ENCODE assay signal across 37 cellular contexts in the genomic region with DNA sequence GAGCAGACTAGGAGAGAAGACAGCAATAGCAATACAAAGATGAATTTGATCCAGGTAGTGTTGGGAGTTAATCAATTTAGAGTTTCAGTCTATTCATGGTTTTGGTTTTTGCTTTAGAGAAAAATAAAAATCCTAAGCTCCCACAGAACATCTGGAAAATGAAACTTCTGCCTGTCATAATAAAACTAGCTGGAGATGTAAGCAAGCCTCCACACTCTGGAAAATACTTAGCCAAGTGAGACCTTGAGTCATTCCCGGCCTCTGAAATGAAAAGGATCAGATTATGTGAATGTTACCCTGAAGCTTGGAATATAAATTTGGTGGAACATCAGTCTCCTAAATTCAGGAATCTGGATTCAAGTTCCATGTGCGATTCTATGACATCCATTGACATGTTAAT.
"Had no signal": no experiment of that assay in that cellular context is flagged by ENCODE, and none has a peak within 500 bp of the region (broad histone marks: within the 10 kb centered on the region; RNA-seq: fewer than 3 reads in every experiment).

No MANE protein-coding gene starts in this region.

- H3K27ac Mint-ChIP-seq: activated B cell treated with CpG ODN at 0.5 μM for 24 hours; activated CD4-positive, alpha-beta memory T cell treated with anti-CD3 and anti-CD28 coated beads for 36 hours; activated CD4-positive, alpha-beta T cell treated with anti-CD3 and anti-CD28 coated beads, Interleukin-2, amount 10 ng/mL, durations not matched to agents 24 days and 14 days; activated CD8-positive, alpha-beta T cell treated with anti-CD3 and anti-CD28 coated beads for 36 hours; activated naive CD4-positive, alpha-beta T cell treated with anti-CD3 and anti-CD28 coated beads for 36 hours; activated naive CD4-positive, alpha-beta T cell treated with anti-CD3 and anti-CD28 coated beads, Interleukin-2, amount 50 U/mL, for 72 hours; activated naive CD8-positive, alpha-beta T cell treated with anti-CD3 and anti-CD28 coated beads for 36 hours; activated T-cell treated with anti-CD3 and anti-CD28 coated beads, Interleukin-2, amount 50 U/mL, for 72 hours; activated T-helper 1 cell treated with anti-CD3 and anti-CD28 coated beads, Interleukin-12 subunit alpha, Interleukin-12 subunit beta, Interleukin-2, Interleukin-4 antibody, amounts not matched to agents 30 ng/mL and 10 ng/mL and 1 ng/mL, durations not matched to agents 14 hours and 24 hours and 36 hours; activated T-helper 17 cell treated with anti-CD3 and anti-CD28 coated beads, Interleukin-2, amount 50 U/mL, for 72 hours; T-helper 1 cell treated with Interleukin-12 subunit alpha and Interleukin-12 subunit beta and Interleukin-4 antibody, amounts not matched to agents 30 μg/mL and 1 μg/mL, for 36 hours; T-helper 2 cell treated with Interferon-gamma antibody and Interleukin-4, amounts not matched to agents 5 μg/mL and 100 μg/mL, for 36 hours had no signal

- DNase-seq: activated B cell treated with CpG ODN at 0.5 μM for 24 hours; activated CD4-positive, alpha-beta memory T cell treated with anti-CD3 and anti-CD28 coated beads for 36 hours; activated CD4-positive, alpha-beta T cell treated with anti-CD3 and anti-CD28 coated beads for 4 hours; activated CD4-positive, alpha-beta T cell treated with anti-CD3 and anti-CD28 coated beads, Interleukin-2, amount 10 ng/mL, durations not matched to agents 24 days and 14 days; activated CD4-positive, alpha-beta T cell treated with anti-CD3 and anti-CD28 coated beads, Interleukin-2, amount 50 U/mL, for 1 hour; activated CD4-positive, alpha-beta T cell treated with anti-CD3 and anti-CD28 coated beads, Interleukin-2, amount 50 U/mL, for 4 hours; activated CD4-positive, CD25-positive, alpha-beta regulatory T cell treated with anti-CD3 and anti-CD28 coated beads, Interleukin-2, amount 50 U/mL, for 72 hours; activated CD8-positive, alpha-beta memory T cell treated with anti-CD3 and anti-CD28 coated beads, Interleukin-2, amount 50 U/mL, for 4 hours; activated CD8-positive, alpha-beta T cell treated with anti-CD3 and anti-CD28 coated beads for 36 hours; activated effector memory CD4-positive, alpha-beta T cell treated with anti-CD3 and anti-CD28 coated beads, Interleukin-2, amount 50 U/mL, for 16 hours; activated gamma-delta T cell treated with Interleukin-2 at 50 U/mL for 16 hours; activated naive CD4-positive, alpha-beta T cell; activated naive CD4-positive, alpha-beta T cell treated with anti-CD3 and anti-CD28 coated beads for 36 hours; activated naive CD4-positive, alpha-beta T cell treated with anti-CD3 and anti-CD28 coated beads, Interleukin-2, amount 50 U/mL, for 16 hours; activated naive CD8-positive, alpha-beta T cell treated with anti-CD3 and anti-CD28 coated beads for 36 hours; activated T-cell treated with anti-CD3 and anti-CD28 coated beads for 4 hours; activated T-cell treated with anti-CD3 and anti-CD28 coated beads, Interleukin-2, amount 50 U/mL, for 1 hour; activated T-cell treated with anti-CD3 and anti-CD28 coated beads, Interleukin-2, amount 50 U/mL, for 4 hours; activated T-cell treated with anti-CD3 and anti-CD28 coated beads, Interleukin-2, amount 50 U/mL, for 72 hours; adrenal gland; amniotic stem cell; aorta; body of pancreas; brain microvascular endothelial cell; central memory CD4-positive, alpha-beta T cell; T-helper 1 cell; T-helper 2 cell; T-helper 9 cell had no signal

- H3K27me3 Mint-ChIP-seq: activated CD4-positive, alpha-beta memory T cell treated with anti-CD3 and anti-CD28 coated beads for 36 hours; activated CD4-positive, alpha-beta T cell treated with anti-CD3 and anti-CD28 coated beads, Interleukin-2, amount 10 ng/mL, durations not matched to agents 24 days and 14 days; activated CD8-positive, alpha-beta T cell treated with anti-CD3 and anti-CD28 coated beads for 36 hours; activated naive CD8-positive, alpha-beta T cell treated with anti-CD3 and anti-CD28 coated beads for 36 hours; activated T-helper 17 cell treated with anti-CD3 and anti-CD28 coated beads, Interleukin-2, amount 50 U/mL, for 72 hours had no signal

- H3K27ac ChIP-seq: adrenal gland, body of pancreas, brain microvascular endothelial cell, breast epithelium, VCaP had no signal

- H3K9me3 ChIP-seq: adrenal gland, body of pancreas, breast epithelium had no signal

- FAIRE-seq: astrocyte, TTC549 had no signal

- H3K36me3 Mint-ChIP-seq: activated CD4-positive, alpha-beta memory T cell treated with anti-CD3 and anti-CD28 coated beads for 36 hours; activated naive CD4-positive, alpha-beta T cell treated with anti-CD3 and anti-CD28 coated beads, Interleukin-2, amount 50 U/mL, for 72 hours; activated naive CD8-positive, alpha-beta T cell treated with anti-CD3 and anti-CD28 coated beads for 36 hours had no signal

- H3K27me3 ChIP-seq: adrenal gland, body of pancreas, brain microvascular endothelial cell, breast epithelium had no signal

- H3K4me1 Mint-ChIP-seq: activated B cell treated with CpG ODN at 0.5 μM for 24 hours; activated CD4-positive, alpha-beta T cell treated with anti-CD3 and anti-CD28 coated beads, Interleukin-2, amount 10 ng/mL, durations not matched to agents 24 days and 14 days; activated naive CD8-positive, alpha-beta T cell treated with anti-CD3 and anti-CD28 coated beads for 36 hours; activated T-helper 17 cell treated with anti-CD3 and anti-CD28 coated beads, Interleukin-2, amount 50 U/mL, for 72 hours had no signal

- H3K9me3 Mint-ChIP-seq: activated CD4-positive, alpha-beta memory T cell treated with anti-CD3 and anti-CD28 coated beads for 36 hours; activated CD4-positive, alpha-beta T cell treated with anti-CD3 and anti-CD28 coated beads, Interleukin-2, amount 10 ng/mL, durations not matched to agents 24 days and 14 days; activated naive CD4-positive, alpha-beta T cell treated with anti-CD3 and anti-CD28 coated beads for 36 hours; activated naive CD8-positive, alpha-beta T cell treated with anti-CD3 and anti-CD28 coated beads for 36 hours; activated T-helper 1 cell treated with anti-CD3 and anti-CD28 coated beads, Interleukin-12 subunit alpha, Interleukin-12 subunit beta, Interleukin-2, Interleukin-4 antibody, amounts not matched to agents 30 ng/mL and 10 ng/mL and 1 ng/mL, durations not matched to agents 14 hours and 24 hours and 36 hours; activated T-helper 17 cell treated with anti-CD3 and anti-CD28 coated beads, Interleukin-2, amount 50 U/mL, for 72 hours; T-helper 1 cell treated with Interleukin-12 subunit alpha and Interleukin-12 subunit beta and Interleukin-4 antibody, amounts not matched to agents 30 μg/mL and 1 μg/mL, for 36 hours; T-helper 2 cell treated with Interferon-gamma antibody and Interleukin-4, amounts not matched to agents 5 μg/mL and 100 μg/mL, for 36 hours had no signal

- H3K36me3 ChIP-seq: adrenal gland, brain microvascular endothelial cell, breast epithelium had no signal

- H3K4me3 ChIP-seq: adrenal gland, body of pancreas, breast epithelium had no signal

- H3K4me3 Mint-ChIP-seq: activated B cell treated with CpG ODN at 0.5 μM for 24 hours; activated CD4-positive, alpha-beta memory T cell treated with anti-CD3 and anti-CD28 coated beads for 36 hours; activated CD4-positive, alpha-beta T cell treated with anti-CD3 and anti-CD28 coated beads, Interleukin-2, amount 10 ng/mL, durations not matched to agents 24 days and 14 days; activated CD8-positive, alpha-beta T cell treated with anti-CD3 and anti-CD28 coated beads for 36 hours; activated naive CD4-positive, alpha-beta T cell treated with anti-CD3 and anti-CD28 coated beads for 36 hours; activated naive CD8-positive, alpha-beta T cell treated with anti-CD3 and anti-CD28 coated beads for 36 hours; activated T-cell treated with anti-CD3 and anti-CD28 coated beads, Interleukin-2, amount 50 U/mL, for 4 hours; activated T-cell treated with anti-CD3 and anti-CD28 coated beads, Interleukin-2, amount 50 U/mL, for 72 hours; activated T-helper 1 cell treated with anti-CD3 and anti-CD28 coated beads, Interleukin-12 subunit alpha, Interleukin-12 subunit beta, Interleukin-2, Interleukin-4 antibody, amounts not matched to agents 30 ng/mL and 10 ng/mL and 1 ng/mL, durations not matched to agents 14 hours and 24 hours and 36 hours; activated T-helper 17 cell treated with anti-CD3 and anti-CD28 coated beads, Interleukin-2, amount 50 U/mL, for 72 hours; T-helper 1 cell treated with Interleukin-12 subunit alpha and Interleukin-12 subunit beta and Interleukin-4 antibody, amounts not matched to agents 30 μg/mL and 1 μg/mL, for 36 hours; T-helper 2 cell treated with Interferon-gamma antibody and Interleukin-4, amounts not matched to agents 5 μg/mL and 100 μg/mL, for 36 hours had no signal

- ATAC-seq: activated CD8-positive, alpha-beta T cell treated with anti-CD3 and anti-CD28 coated beads for 36 hours; activated naive CD4-positive, alpha-beta T cell treated with anti-CD3 and anti-CD28 coated beads, Interleukin-2, amount 50 U/mL, for 72 hours; activated T-cell treated with anti-CD3 and anti-CD28 coated beads, Interleukin-2, amount 50 U/mL, for 4 hours; activated T-cell treated with anti-CD3 and anti-CD28 coated beads, Interleukin-2, amount 50 U/mL, for 72 hours; activated T-helper 17 cell treated with anti-CD3 and anti-CD28 coated beads, Interleukin-2, amount 50 U/mL, for 72 hours; body of pancreas had no signal

- H3K4me1 ChIP-seq: breast epithelium had no signal
